Comparison of ENCODE assay signal across 28 cellular contexts in genomic region chr17:67525239-67526135, GRCh38.
A peak's percentile ranks its signal among the peaks of the same experiment; 100 is the strongest.
DNase-seq lines count a peak whose midpoint lies in the region; ATAC-seq and TF ChIP-seq lines count a peak whose summit lies in the region.
"Had no signal": no experiment of that assay in that cellular context is flagged by ENCODE, and none has a peak within 500 bp of the region (broad histone marks: within the 10 kb centered on the region; RNA-seq: fewer than 3 reads in every experiment).

No MANE protein-coding gene starts in this region.

- peaks cover 38% of the 10 kb centered on the region for H3K4me1 Mint-ChIP-seq in activated naive CD8-positive, alpha-beta T cell (ENCODE audit: low read depth)
- peaks cover 27% of the 10 kb centered on the region for H3K4me1 Mint-ChIP-seq in activated naive CD8-positive, alpha-beta T cell treated with anti-CD3 and anti-CD28 coated beads, Interleukin-2, amount 50 U/mL, for 24 hours
- H3K4me1 Mint-ChIP-seq in central memory CD8-positive, alpha-beta T cell: peaks cover 49% of the 10 kb centered on the region
- peaks cover 35% of the 10 kb centered on the region for H3K4me1 Mint-ChIP-seq in activated CD4-positive, alpha-beta T cell treated with anti-CD3 and anti-CD28 coated beads for 36 hours

- no peaks in the 10 kb centered on the region for H3K9me3 ChIP-seq in WERI-Rb-1 (ENCODE audit: severe bottlenecking)
- H3K9me3 ChIP-seq: A549, BE2C, gastrocnemius medialis, right atrium auricular region, uterus had no signal

- peak overlapping the region; percentile 5 for H3K27ac Mint-ChIP-seq in activated naive CD8-positive, alpha-beta T cell
- H3K27ac Mint-ChIP-seq in activated naive CD8-positive, alpha-beta T cell treated with anti-CD3 and anti-CD28 coated beads, Interleukin-2, amount 50 U/mL, for 24 hours: no peak overlapping the region
- peak overlapping the region; percentile 6 for H3K27ac Mint-ChIP-seq in central memory CD8-positive, alpha-beta T cell (ENCODE audit: low read depth)
- H3K27ac Mint-ChIP-seq in activated CD4-positive, alpha-beta T cell treated with anti-CD3 and anti-CD28 coated beads for 36 hours: no peak overlapping the region

- H3K27me3 Mint-ChIP-seq in activated naive CD8-positive, alpha-beta T cell: no peaks in the 10 kb centered on the region
- H3K27me3 Mint-ChIP-seq in activated naive CD8-positive, alpha-beta T cell treated with anti-CD3 and anti-CD28 coated beads, Interleukin-2, amount 50 U/mL, for 24 hours: no peaks in the 10 kb centered on the region
- H3K27me3 Mint-ChIP-seq in central memory CD8-positive, alpha-beta T cell: no peaks in the 10 kb centered on the region
- no peaks in the 10 kb centered on the region for H3K27me3 Mint-ChIP-seq in activated CD4-positive, alpha-beta T cell treated with anti-CD3 and anti-CD28 coated beads for 36 hours

- H3K4me3 ChIP-seq in WERI-Rb-1 (ENCODE audit: low read depth, low read length): no peak overlapping the region
- H3K4me3 ChIP-seq: A549, gastrocnemius medialis, lung, PC-9, right atrium auricular region, uterus had no signal

- H3K9me3 Mint-ChIP-seq in activated naive CD8-positive, alpha-beta T cell (ENCODE audit: low read depth): no peaks in the 10 kb centered on the region
- H3K9me3 Mint-ChIP-seq in activated naive CD8-positive, alpha-beta T cell treated with anti-CD3 and anti-CD28 coated beads, Interleukin-2, amount 50 U/mL, for 24 hours: no peaks in the 10 kb centered on the region
- no peaks in the 10 kb centered on the region for H3K9me3 Mint-ChIP-seq in central memory CD8-positive, alpha-beta T cell
- H3K9me3 Mint-ChIP-seq in activated CD4-positive, alpha-beta T cell treated with anti-CD3 and anti-CD28 coated beads for 36 hours (ENCODE audit: low read depth): no peaks in the 10 kb centered on the region

- no peak overlapping the region for H3K27ac ChIP-seq in WERI-Rb-1
- H3K27ac ChIP-seq: A549, gastrocnemius medialis, KMS-11, PC-9, right atrium auricular region, uterus, VCaP had no signal

- no peak for ATAC-seq in activated naive CD8-positive, alpha-beta T cell treated with anti-CD3 and anti-CD28 coated beads, Interleukin-2, amount 50 U/mL, for 24 hours
- no peak for ATAC-seq in central memory CD8-positive, alpha-beta T cell (replicated peaks; ENCODE audit: extremely low read depth, poor library complexity, severe bottlenecking)
- ATAC-seq in GM19023 (IDR thresholded peaks at IDR 0.05; ENCODE audit: unreplicated experiment): no peak
- ATAC-seq in HG03159 (IDR thresholded peaks at IDR 0.05; ENCODE audit: unreplicated experiment): no peak
- ATAC-seq in activated CD4-positive, alpha-beta T cell treated with anti-CD3 and anti-CD28 coated beads for 36 hours: no peak
- ATAC-seq: A549, gastrocnemius medialis had no signal

- CTCF ChIA-PET in activated CD4-positive, alpha-beta T cell treated with anti-CD3 and anti-CD28 coated beads for 36 hours (lab: Charles Lee): interaction anchor here (0.5 to 1.9 kb wide), 4 partner anchors 20 to 168 kb away, joined by 3 to 5 read pairs (median 4); no protein-coding TSS in a partner anchor

- no peak for DNase-seq in activated naive CD8-positive, alpha-beta T cell treated with anti-CD3 and anti-CD28 coated beads, Interleukin-2, amount 50 U/mL, for 24 hours
- DNase-seq in NCI-H69 (lab: John Stamatoyannopoulos, UW): peak; percentile 89
- DNase-seq in central memory CD8-positive, alpha-beta T cell (ENCODE audit: low spot score in 2 of 2): no peak
- no peak for DNase-seq in WERI-Rb-1
- no peak for DNase-seq in activated CD4-positive, alpha-beta T cell treated with anti-CD3 and anti-CD28 coated beads for 36 hours
- DNase-seq: activated CD4-positive, alpha-beta T cell treated with anti-CD3 and anti-CD28 coated beads, Interleukin-2, amount 50 U/mL, for 48 hours; activated T-cell treated with anti-CD3 and anti-CD28 coated beads for 4 hours; BE2C; caudate nucleus; gastrocnemius medialis; GOT3; hypothalamus; NCI-H1048; NCI-H2171 treated with DMSO at 0.1 percent for 48 hours; NCI-H82; occipital lobe; PC-9; stimulated activated CD8-positive, alpha-beta memory T cell treated with anti-CD3 and anti-CD28 coated beads, Interleukin-4, amount 100 ng/mL, for 48 hours; substantia nigra; uterus had no signal

- no peak for TF ChIP-seq CTCF in WERI-Rb-1 (IDR thresholded peaks at IDR 0.05; ENCODE audit: low read depth, low read length)

- peaks cover 6% of the 10 kb centered on the region for H3K36me3 Mint-ChIP-seq in activated naive CD8-positive, alpha-beta T cell
- no peaks in the 10 kb centered on the region for H3K36me3 Mint-ChIP-seq in activated naive CD8-positive, alpha-beta T cell treated with anti-CD3 and anti-CD28 coated beads, Interleukin-2, amount 50 U/mL, for 24 hours (ENCODE audit: low read depth)
- peaks cover 17% of the 10 kb centered on the region for H3K36me3 Mint-ChIP-seq in central memory CD8-positive, alpha-beta T cell (ENCODE audit: insufficient read depth)
- peaks cover 2% of the 10 kb centered on the region for H3K36me3 Mint-ChIP-seq in activated CD4-positive, alpha-beta T cell treated with anti-CD3 and anti-CD28 coated beads for 36 hours (ENCODE audit: low read depth)

- intact Hi-C loops in activated CD4-positive, alpha-beta T cell treated with anti-CD3 and anti-CD28 coated beads for 36 hours (cut with DNase I, micrococcal nuclease): no loop called here

- H3K4me3 Mint-ChIP-seq in activated naive CD8-positive, alpha-beta T cell: no peak overlapping the region
- no peak overlapping the region for H3K4me3 Mint-ChIP-seq in activated naive CD8-positive, alpha-beta T cell treated with anti-CD3 and anti-CD28 coated beads, Interleukin-2, amount 50 U/mL, for 24 hours
- no peak overlapping the region for H3K4me3 Mint-ChIP-seq in central memory CD8-positive, alpha-beta T cell
- H3K4me3 Mint-ChIP-seq in activated CD4-positive, alpha-beta T cell treated with anti-CD3 and anti-CD28 coated beads for 36 hours: no peak overlapping the region

- POLR2A ChIA-PET in activated CD4-positive, alpha-beta T cell treated with anti-CD3 and anti-CD28 coated beads for 36 hours (lab: Charles Lee): no interaction called here

- no peaks in the 10 kb centered on the region for H3K36me3 ChIP-seq in WERI-Rb-1
- H3K36me3 ChIP-seq: BE2C, gastrocnemius medialis, right atrium auricular region, uterus had no signal

- no peaks in the 10 kb centered on the region for H3K27me3 ChIP-seq in WERI-Rb-1 (ENCODE audit: insufficient read depth, low read depth, severe bottlenecking)
- H3K27me3 ChIP-seq: BE2C, right atrium auricular region, uterus had no signal

Comparison
In these comparisons a context has a peak if more than half of its experiments do, and no peak if none do; other contexts are left out.
1. H3K27ac Mint-ChIP-seq: peak in activated naive CD8-positive, alpha-beta T cell (single experiment) and central memory CD8-positive, alpha-beta T cell (single experiment); none in activated naive CD8-positive, alpha-beta T cell treated with anti-CD3 and anti-CD28 coated beads, Interleukin-2, amount 50 U/mL, for 24 hours (single experiment) and activated CD4-positive, alpha-beta T cell treated with anti-CD3 and anti-CD28 coated beads for 36 hours (single experiment).